6 cellular contexts compared by ENCODE assay signal in genomic region chr17:38747385-38748328, GRCh38. TPM values are rescaled to one million over a fixed set of nuclear protein-coding genes. Genes with fewer than 3 reads are reported as not detected.
DNase-seq lines count a peak whose midpoint lies in the region; TF ChIP-seq lines count a peak whose summit lies in the region.

No MANE protein-coding gene starts in this region.

- peaks cover 33% of the 10 kb centered on the region for H3K9me3 Mint-ChIP-seq in glutamatergic neuron (ENCODE audit: unreplicated experiment)

- H3K4me1 ChIP-seq in OCI-LY1 (ENCODE audit: insufficient read depth, low read length, severe bottlenecking) = peaks cover 51% of the 10 kb centered on the region
- H3K4me1 ChIP-seq in thyroid gland = peaks cover 49 to 53% of the 10 kb centered on the region in 2 donors

- no peak overlapping the region for H3K27ac ChIP-seq in OCI-LY1 (ENCODE audit: low read depth, low read length, poor library complexity, severe bottlenecking)
- peak overlapping the region; percentile 75 to 93 (median 80) for H3K27ac ChIP-seq in thyroid gland

- H3K36me3 ChIP-seq in OCI-LY1 (ENCODE audit: insufficient read depth, low read length) (no peaks in the 10 kb centered on the region), thyroid gland (no peaks in the 10 kb centered on the region)

- no peaks in the 10 kb centered on the region for H3K79me2 ChIP-seq in OCI-LY1 (ENCODE audit: insufficient read depth, low read length)

- WGBS in thyroid gland, 2 donors = 1% methylated on average over 29 to 74 of the region's 79 CpGs

- DNase-seq in D341Med (ENCODE audit: low spot score) (peak; percentile 87), glutamatergic neuron (peak; percentile 67), thyroid gland (peak; percentile 61 to 73), putamen (ENCODE audit: low spot score) (no peak)
- no peak for DNase-seq in activated CD4-positive, alpha-beta T cell treated with anti-CD3 and anti-CD28 coated beads, Interleukin-2, amount 50 U/mL, for 48 hours

- H3K27me3 Mint-ChIP-seq in glutamatergic neuron (ENCODE audit: unreplicated experiment) = peaks cover 24% of the 10 kb centered on the region

- H2AFZ ChIP-seq in OCI-LY1 (ENCODE audit: low read length) = no peak overlapping the region

- peak overlapping the region; percentile 90 for H3K4me3 Mint-ChIP-seq in glutamatergic neuron (ENCODE audit: unreplicated experiment)

- H3F3A ChIP-seq in OCI-LY1 (ENCODE audit: insufficient read depth, low read length) = 0 out of 2 replicates have a peak, but pooled peaks cover 4% of the 10 kb centered on the region

- TF ChIP-seq CTCF in OCI-LY1 (IDR thresholded peaks at IDR 0.05; ENCODE audit: low read length) = no peak
- no peak for TF ChIP-seq CTCF in glutamatergic neuron (IDR thresholded peaks at IDR 0.05; ENCODE audit: partially characterized antibody, unreplicated experiment)
- TF ChIP-seq CTCF in thyroid gland (IDR thresholded peaks at IDR 0.05) = peak in 1 of 6 experiments; percentile 5

- peak overlapping the region; percentile 43 for H3K9ac ChIP-seq in OCI-LY1 (ENCODE audit: low read length)

- H3K9me3 ChIP-seq in OCI-LY1 (ENCODE audit: low read length) = no peaks in the 10 kb centered on the region
- no peaks in the 10 kb centered on the region for H3K9me3 ChIP-seq in thyroid gland

- no peaks in the 10 kb centered on the region for H4K20me1 ChIP-seq in OCI-LY1 (ENCODE audit: insufficient read depth, low read length)

- H3K9me2 ChIP-seq in OCI-LY1 (ENCODE audit: low read depth, low read length) = no peaks in the 10 kb centered on the region

- peak overlapping the region; percentile 89 for H3K27ac Mint-ChIP-seq in glutamatergic neuron (ENCODE audit: unreplicated experiment)

- intact Hi-C loops in thyroid gland (cut with DNase I) = no loop called here

- H3K4me2 ChIP-seq in OCI-LY1 (ENCODE audit: low read length) = peak overlapping the region; percentile 67

- peaks cover 5% of the 10 kb centered on the region; the same call in 1 of the 2 replicates for H3K27me3 ChIP-seq in OCI-LY1 (ENCODE audit: insufficient read depth, low read length)
- H3K27me3 ChIP-seq in thyroid gland = no peaks in the 10 kb centered on the region

- peak in 1 of 2 donors; percentile 29 for TF ChIP-seq POLR2A in thyroid gland (IDR thresholded peaks at IDR 0.05)

- H3K4me3 ChIP-seq in OCI-LY1 (ENCODE audit: low read depth, low read length, poor library complexity, severe bottlenecking) = peak overlapping the region; percentile 60
- H3K4me3 ChIP-seq in thyroid gland (replicated peaks in 1 of 3) = peak overlapping the region; percentile 12 to 98 (median 86)

- peaks cover 9% of the 10 kb centered on the region for H3K36me3 Mint-ChIP-seq in glutamatergic neuron (ENCODE audit: unreplicated experiment)

- H3K4me1 Mint-ChIP-seq in glutamatergic neuron (ENCODE audit: low read depth, unreplicated experiment) = peaks cover 33% of the 10 kb centered on the region

RNA-seq across cellular contexts. Expression of gene PCGF2, which starts 0.5 kb away (rescaled TPM):
- total RNA-seq in glutamatergic neuron (ENCODE audit: unreplicated experiment) (70.1 TPM), thyroid gland (10 to 100 TPM in 2 of 4 donors, 1 to 10 TPM in 2; 8.5 to 13.5 (median 10.9) TPM)

RNA-seq across cellular contexts. Expression of gene PSMB3, which starts 4.9 kb away (rescaled TPM):
- 121 TPM for total RNA-seq in glutamatergic neuron (ENCODE audit: unreplicated experiment)
- total RNA-seq in thyroid gland = 100 to 1,000 TPM; 135 to 256 (median 222) TPM

RNA-seq across cellular contexts. Expression of gene CISD3, which starts 17.5 kb away (rescaled TPM):
- total RNA-seq in glutamatergic neuron (ENCODE audit: unreplicated experiment) (3.2 TPM), thyroid gland (10 to 100 TPM; 12.4 to 29.0 (median 18.2) TPM)

RNA-seq across cellular contexts. Expression of gene MLLT6, which starts 42.6 kb away (rescaled TPM):
- total RNA-seq in glutamatergic neuron (ENCODE audit: unreplicated experiment) (59.8 TPM), thyroid gland (100 to 1,000 TPM; 111 to 192 (median 115) TPM)

RNA-seq across cellular contexts. Expression of gene PIP4K2B, which starts 51.7 kb away (rescaled TPM):
- total RNA-seq in glutamatergic neuron (ENCODE audit: unreplicated experiment) (66.4 TPM), thyroid gland (10 to 100 TPM; 40.8 to 48.6 (median 43.8) TPM)

Comparison
In these comparisons a context has a peak if more than half of its experiments do, and no peak if none do; other contexts are left out.
1. DNase-seq: peak in D341Med (single experiment), glutamatergic neuron (single experiment) and thyroid gland (2 of 2); none in putamen (single experiment) and activated CD4-positive, alpha-beta T cell treated with anti-CD3 and anti-CD28 coated beads, Interleukin-2, amount 50 U/mL, for 48 hours (0 of 2).